ENCODE assay signal across 1 cellular context in the genomic region with DNA sequence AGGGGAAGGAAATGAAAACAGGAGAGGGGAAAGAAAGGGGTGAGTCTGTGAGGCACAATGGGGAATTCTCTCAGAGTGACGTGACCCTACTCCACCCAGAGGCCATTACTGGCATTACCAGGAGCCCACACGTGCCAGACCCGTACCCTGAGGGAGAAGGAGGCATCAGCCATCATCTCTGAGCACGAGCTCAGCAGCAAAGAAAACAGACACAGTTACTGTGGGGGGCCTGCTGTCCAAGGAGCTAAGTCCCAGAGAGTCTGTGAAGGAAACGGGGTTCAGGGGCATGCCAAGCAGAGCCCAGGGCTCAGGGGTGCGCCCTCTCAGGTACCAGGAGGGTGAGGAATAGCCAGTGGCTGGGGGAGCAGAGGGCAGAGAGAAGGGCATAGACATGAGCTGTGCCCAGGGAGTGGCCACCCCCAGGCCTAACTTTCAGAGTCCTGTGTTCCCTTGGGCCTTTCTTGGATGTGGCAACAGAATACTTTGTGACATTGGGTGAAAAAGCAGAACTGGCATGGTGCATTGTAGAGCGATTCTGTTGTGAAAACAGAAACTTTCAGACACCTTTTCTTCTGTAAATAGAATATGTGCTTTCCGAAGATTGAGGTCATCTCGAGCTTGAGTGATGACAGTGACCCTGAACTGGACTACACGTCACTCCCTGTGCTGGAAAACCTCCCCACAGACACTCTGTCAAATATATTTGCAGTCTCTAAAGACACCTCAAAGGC.
TF ChIP-seq lines count a peak whose summit lies in the region.

No MANE protein-coding gene starts in this region.

TF ChIP-seq in HCT116, 20 proteins besides CTCF, POLR2A, EP300 and RAD21 (continued from another document):
- no peak for TF ChIP-seq FOSL1 (IDR thresholded peaks at IDR 0.05; ENCODE audit: low read depth)
- TF ChIP-seq POLR2AphosphoS5 (IDR thresholded peaks at IDR 0.05; ENCODE audit: low read depth, low read length): no peak
